ENCODE assay signal across 22 cellular contexts in genomic region chr1:3378411-3379208, GRCh38.
"Had no signal": no experiment of that assay in that cellular context is flagged by ENCODE, and none has a peak within 500 bp of the region (broad histone marks: within the 10 kb centered on the region; RNA-seq: fewer than 3 reads in every experiment).

No MANE protein-coding gene starts in this region.

- H3K36me3 Mint-ChIP-seq: activated naive CD4-positive, alpha-beta T cell treated with anti-CD3 and anti-CD28 coated beads, Interleukin-2, amount 10 ng/mL, durations not matched to agents 7 days and 5 days; activated naive CD8-positive, alpha-beta T cell treated with anti-CD3 and anti-CD28 coated beads for 36 hours had no signal

- H3K9me3 ChIP-seq: breast epithelium, SJCRH30, SK-N-SH had no signal

- H3K36me3 ChIP-seq: breast epithelium, SJCRH30 had no signal

- H3K27ac ChIP-seq: breast epithelium, SJCRH30, VCaP had no signal

- H3K4me3 ChIP-seq: breast epithelium, SJCRH30 had no signal

- H3K4me1 Mint-ChIP-seq: activated CD4-positive, alpha-beta T cell treated with anti-CD3 and anti-CD28 coated beads for 36 hours; activated naive CD4-positive, alpha-beta T cell treated with anti-CD3 and anti-CD28 coated beads, Interleukin-2, amount 10 ng/mL, durations not matched to agents 7 days and 5 days; activated naive CD8-positive, alpha-beta T cell treated with anti-CD3 and anti-CD28 coated beads for 36 hours had no signal

- H3K27ac Mint-ChIP-seq: activated CD4-positive, alpha-beta T cell treated with anti-CD3 and anti-CD28 coated beads for 36 hours; activated CD8-positive, alpha-beta T cell treated with anti-CD3 and anti-CD28 coated beads for 36 hours; activated naive CD4-positive, alpha-beta T cell treated with anti-CD3 and anti-CD28 coated beads, Interleukin-2, amount 10 ng/mL, durations not matched to agents 7 days and 5 days; activated naive CD8-positive, alpha-beta T cell treated with anti-CD3 and anti-CD28 coated beads for 36 hours; activated T-cell treated with anti-CD3 and anti-CD28 coated beads, Interleukin-2, amount 50 U/mL, for 72 hours; activated T-helper 2 cell treated with anti-CD3 and anti-CD28 coated beads, Interferon-gamma antibody, Interleukin-2, Interleukin-4, amounts not matched to agents 10 μg/mL and 5 μg/mL and 100 μg/mL, durations not matched to agents 14 hours and 24 hours and 36 hours had no signal

- DNase-seq: activated CD4-positive, alpha-beta T cell treated with anti-CD3 and anti-CD28 coated beads for 36 hours; activated CD4-positive, CD25-positive, alpha-beta regulatory T cell; activated CD8-positive, alpha-beta memory T cell treated with anti-CD3 and anti-CD28 coated beads, Interleukin-2, amount 50 U/mL, for 4 hours; activated CD8-positive, alpha-beta T cell treated with anti-CD3 and anti-CD28 coated beads for 36 hours; activated gamma-delta T cell treated with Interleukin-2 at 50 U/mL for 16 hours; activated naive CD4-positive, alpha-beta T cell treated with anti-CD3 and anti-CD28 coated beads, Interleukin-2, amount 10 ng/mL, durations not matched to agents 7 days and 5 days; activated naive CD8-positive, alpha-beta T cell treated with anti-CD3 and anti-CD28 coated beads for 36 hours; activated T-cell treated with anti-CD3 and anti-CD28 coated beads, Interleukin-2, amount 50 U/mL, for 72 hours; central memory CD4-positive, alpha-beta T cell; Kasumi-1; KBM-7; NCI-H1092; NCI-H1417; NCI-H1930; NCI-H2171 treated with DMSO at 0.1 percent for 48 hours; NCI-H510A treated with DMSO at 0.1 percent for 48 hours; SJCRH30; SK-N-SH; T-helper 1 cell had no signal

- ATAC-seq: activated CD4-positive, alpha-beta T cell treated with anti-CD3 and anti-CD28 coated beads for 36 hours; activated CD8-positive, alpha-beta T cell treated with anti-CD3 and anti-CD28 coated beads for 36 hours; activated T-cell treated with anti-CD3 and anti-CD28 coated beads, Interleukin-2, amount 50 U/mL, for 72 hours had no signal

- H3K27me3 ChIP-seq: SJCRH30 had no signal

- H3K9me3 Mint-ChIP-seq: activated CD8-positive, alpha-beta T cell treated with anti-CD3 and anti-CD28 coated beads for 36 hours; activated naive CD4-positive, alpha-beta T cell treated with anti-CD3 and anti-CD28 coated beads, Interleukin-2, amount 10 ng/mL, durations not matched to agents 7 days and 5 days; activated naive CD8-positive, alpha-beta T cell treated with anti-CD3 and anti-CD28 coated beads for 36 hours; activated T-cell treated with anti-CD3 and anti-CD28 coated beads, Interleukin-2, amount 50 U/mL, for 72 hours; activated T-helper 2 cell treated with anti-CD3 and anti-CD28 coated beads, Interferon-gamma antibody, Interleukin-2, Interleukin-4, amounts not matched to agents 10 μg/mL and 5 μg/mL and 100 μg/mL, durations not matched to agents 14 hours and 24 hours and 36 hours had no signal

- H3K4me1 ChIP-seq: breast epithelium, SJCRH30 had no signal

- H3K27me3 Mint-ChIP-seq: activated CD4-positive, alpha-beta T cell treated with anti-CD3 and anti-CD28 coated beads for 36 hours had no signal

- H3K4me3 Mint-ChIP-seq: activated CD4-positive, alpha-beta T cell treated with anti-CD3 and anti-CD28 coated beads for 36 hours; activated CD8-positive, alpha-beta T cell treated with anti-CD3 and anti-CD28 coated beads for 36 hours; activated naive CD4-positive, alpha-beta T cell treated with anti-CD3 and anti-CD28 coated beads, Interleukin-2, amount 10 ng/mL, durations not matched to agents 7 days and 5 days; activated naive CD8-positive, alpha-beta T cell treated with anti-CD3 and anti-CD28 coated beads for 36 hours; activated T-cell treated with anti-CD3 and anti-CD28 coated beads, Interleukin-2, amount 50 U/mL, for 72 hours had no signal
